1 cellular context compared by ENCODE assay signal in the genomic region with DNA sequence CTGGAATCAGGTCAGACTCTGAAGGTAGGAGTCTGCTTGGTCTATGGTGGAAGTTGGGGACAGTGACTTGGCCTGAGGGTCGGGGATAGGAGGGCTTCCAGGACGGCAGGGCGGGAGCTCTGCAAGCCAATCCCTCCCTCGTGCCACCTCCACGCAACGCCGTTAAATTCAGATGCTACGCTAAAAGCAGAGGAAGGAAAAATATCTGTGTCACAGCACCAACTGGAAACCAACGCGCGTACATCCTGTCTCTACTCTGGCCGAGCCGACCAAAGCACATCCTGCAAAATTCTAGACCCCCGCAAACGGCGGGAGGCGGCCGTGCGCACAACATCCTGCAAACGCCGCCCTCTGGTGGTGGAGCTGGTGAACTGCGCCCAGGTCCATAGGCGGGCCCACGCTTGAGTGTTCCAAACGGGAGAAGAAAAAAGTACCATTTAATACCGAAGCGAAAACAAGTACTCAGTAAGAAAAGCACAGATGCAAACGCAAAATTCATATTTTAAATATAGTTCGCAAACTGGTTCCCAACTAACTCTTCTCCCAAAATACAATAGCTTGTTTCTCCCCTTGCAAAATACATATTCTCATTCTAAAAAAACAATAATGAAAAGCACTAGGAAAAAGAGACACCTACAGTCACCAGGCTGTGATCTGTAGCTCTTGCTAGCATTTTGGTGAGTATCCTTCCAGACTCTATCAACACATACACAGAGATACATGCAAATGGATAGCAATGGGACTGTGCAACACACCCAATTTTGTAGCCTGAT.
TF ChIP-seq lines count a peak whose summit lies in the region.

No MANE protein-coding gene starts in this region.

TF ChIP-seq in HepG2, 621 proteins besides CTCF, POLR2A, EP300 and RAD21 (continued from another document and continues in another):
- TF ChIP-seq, protein P1, sequence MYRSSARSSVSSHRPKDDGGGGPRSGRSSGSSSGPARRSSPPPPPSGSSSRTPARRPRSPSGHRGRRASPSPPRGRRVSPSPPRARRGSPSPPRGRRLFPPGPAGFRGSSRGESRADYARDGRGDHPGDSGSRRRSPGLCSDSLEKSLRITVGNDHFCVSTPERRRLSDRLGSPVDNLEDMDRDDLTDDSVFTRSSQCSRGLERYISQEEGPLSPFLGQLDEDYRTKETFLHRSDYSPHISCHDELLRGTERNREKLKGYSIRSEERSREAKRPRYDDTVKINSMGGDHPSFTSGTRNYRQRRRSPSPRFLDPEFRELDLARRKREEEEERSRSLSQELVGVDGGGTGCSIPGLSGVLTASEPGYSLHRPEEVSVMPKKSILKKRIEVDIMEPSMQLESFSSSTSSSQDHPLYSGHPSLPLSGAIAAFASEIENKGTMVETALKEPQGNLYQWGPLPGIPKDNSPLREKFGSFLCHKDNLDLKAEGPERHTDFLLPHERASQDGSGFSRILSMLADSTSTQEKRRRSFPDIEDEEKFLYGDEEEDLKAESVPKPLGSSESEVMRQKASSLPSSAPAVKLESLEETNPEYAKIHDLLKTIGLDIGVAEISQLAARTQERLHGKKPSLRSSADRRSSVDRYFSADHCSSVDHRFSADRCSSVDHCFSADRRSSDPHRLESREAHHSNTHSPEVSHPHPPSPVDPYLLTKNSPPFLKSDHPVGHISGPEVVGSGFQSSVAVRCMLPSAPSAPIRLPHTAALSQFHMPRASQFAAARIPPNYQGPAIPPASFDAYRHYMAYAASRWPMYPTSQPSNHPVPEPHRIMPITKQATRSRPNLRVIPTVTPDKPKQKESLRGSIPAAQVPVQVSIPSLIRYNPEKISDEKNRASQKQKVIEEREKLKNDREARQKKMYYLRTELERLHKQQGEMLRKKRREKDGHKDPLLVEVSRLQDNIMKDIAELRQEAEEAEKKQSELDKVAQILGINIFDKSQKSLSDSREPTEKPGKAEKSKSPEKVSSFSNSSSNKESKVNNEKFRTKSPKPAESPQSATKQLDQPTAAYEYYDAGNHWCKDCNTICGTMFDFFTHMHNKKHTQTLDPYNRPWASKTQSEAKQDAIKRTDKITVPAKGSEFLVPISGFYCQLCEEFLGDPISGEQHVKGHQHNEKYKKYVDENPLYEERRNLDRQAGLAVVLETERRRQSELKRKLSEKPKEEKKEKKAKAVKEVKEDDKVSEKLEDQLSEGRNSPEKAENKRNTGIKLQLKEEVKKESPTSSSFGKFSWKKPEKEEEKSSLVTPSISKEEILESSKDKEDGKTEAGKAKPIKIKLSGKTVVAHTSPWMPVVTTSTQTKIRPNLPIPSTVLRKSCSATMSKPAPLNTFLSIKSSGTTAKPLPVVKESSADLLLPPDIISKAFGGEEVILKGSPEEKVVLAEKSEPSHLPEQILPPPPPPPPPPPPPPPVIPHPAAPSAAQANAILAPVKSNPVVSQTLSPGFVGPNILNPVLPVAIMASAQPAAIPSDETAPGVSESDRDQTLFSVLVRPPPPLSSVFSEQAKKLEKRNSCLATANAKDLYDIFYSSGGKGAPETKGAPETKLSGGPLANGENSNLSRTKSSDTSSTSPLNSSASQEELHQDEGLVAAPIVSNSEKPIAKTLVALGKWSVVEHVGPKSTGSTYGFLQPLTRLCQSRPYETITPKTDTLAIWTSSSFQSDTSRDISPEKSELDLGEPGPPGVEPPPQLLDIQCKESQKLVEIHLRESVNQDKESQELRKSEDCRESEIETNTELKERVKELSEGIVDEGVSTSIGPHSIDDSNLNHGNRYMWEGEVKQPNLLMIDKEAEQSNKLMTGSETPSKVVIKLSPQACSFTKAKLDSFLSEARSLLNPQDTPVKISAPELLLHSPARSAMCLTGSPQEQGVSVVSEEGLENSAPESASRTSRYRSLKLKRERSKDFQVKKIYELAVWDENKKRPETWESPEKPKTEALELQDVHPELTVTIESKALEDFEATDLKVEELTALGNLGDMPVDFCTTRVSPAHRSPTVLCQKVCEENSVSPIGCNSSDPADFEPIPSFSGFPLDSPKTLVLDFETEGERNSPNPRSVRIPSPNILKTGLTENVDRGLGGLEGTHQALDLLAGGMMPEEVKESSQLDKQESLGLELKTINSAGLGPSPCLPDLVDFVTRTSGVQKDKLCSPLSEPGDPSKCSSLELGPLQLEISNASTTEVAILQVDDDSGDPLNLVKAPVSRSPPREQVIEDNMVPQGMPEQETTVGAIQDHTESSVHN (CRISPR knock-in tag; IDR thresholded peaks at IDR 0.05), result 0 out of 2 replicates have a peak, but pooled peaks have one; percentile 43
- TF ChIP-seq, protein P2, sequence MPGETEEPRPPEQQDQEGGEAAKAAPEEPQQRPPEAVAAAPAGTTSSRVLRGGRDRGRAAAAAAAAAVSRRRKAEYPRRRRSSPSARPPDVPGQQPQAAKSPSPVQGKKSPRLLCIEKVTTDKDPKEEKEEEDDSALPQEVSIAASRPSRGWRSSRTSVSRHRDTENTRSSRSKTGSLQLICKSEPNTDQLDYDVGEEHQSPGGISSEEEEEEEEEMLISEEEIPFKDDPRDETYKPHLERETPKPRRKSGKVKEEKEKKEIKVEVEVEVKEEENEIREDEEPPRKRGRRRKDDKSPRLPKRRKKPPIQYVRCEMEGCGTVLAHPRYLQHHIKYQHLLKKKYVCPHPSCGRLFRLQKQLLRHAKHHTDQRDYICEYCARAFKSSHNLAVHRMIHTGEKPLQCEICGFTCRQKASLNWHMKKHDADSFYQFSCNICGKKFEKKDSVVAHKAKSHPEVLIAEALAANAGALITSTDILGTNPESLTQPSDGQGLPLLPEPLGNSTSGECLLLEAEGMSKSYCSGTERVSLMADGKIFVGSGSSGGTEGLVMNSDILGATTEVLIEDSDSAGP (CRISPR knock-in tag; IDR thresholded peaks at IDR 0.05; ENCODE audit: borderline replicate concordance), result no peak
- TF ChIP-seq ZNF326 (CRISPR knock-in tag; IDR thresholded peaks at IDR 0.05; ENCODE audit: borderline replicate concordance) (no peak), ZEB1 (IDR thresholded peaks at IDR 0.05; ENCODE audit: insufficient replicate concordance, low read depth) (no peak), ZNF562 (CRISPR knock-in tag; IDR thresholded peaks at IDR 0.05; ENCODE audit: borderline replicate concordance) (no peak), ZNF629 (CRISPR knock-in tag; conservative IDR thresholded peaks at IDR 0.05) (no peak), GATAD2A (CRISPR knock-in tag; IDR thresholded peaks at IDR 0.05) (0 out of 2 replicates have a peak, but pooled peaks have one; percentile 33), MXD4 (CRISPR knock-in tag; IDR thresholded peaks at IDR 0.05) (no peak), HIVEP1 (CRISPR knock-in tag; IDR thresholded peaks at IDR 0.05) (0 out of 2 replicates have a peak, but pooled peaks have one; percentile 35), REPIN1 (CRISPR knock-in tag; IDR thresholded peaks at IDR 0.05; ENCODE audit: borderline replicate concordance, low read depth) (no peak)
- TF ChIP-seq, protein P3, sequence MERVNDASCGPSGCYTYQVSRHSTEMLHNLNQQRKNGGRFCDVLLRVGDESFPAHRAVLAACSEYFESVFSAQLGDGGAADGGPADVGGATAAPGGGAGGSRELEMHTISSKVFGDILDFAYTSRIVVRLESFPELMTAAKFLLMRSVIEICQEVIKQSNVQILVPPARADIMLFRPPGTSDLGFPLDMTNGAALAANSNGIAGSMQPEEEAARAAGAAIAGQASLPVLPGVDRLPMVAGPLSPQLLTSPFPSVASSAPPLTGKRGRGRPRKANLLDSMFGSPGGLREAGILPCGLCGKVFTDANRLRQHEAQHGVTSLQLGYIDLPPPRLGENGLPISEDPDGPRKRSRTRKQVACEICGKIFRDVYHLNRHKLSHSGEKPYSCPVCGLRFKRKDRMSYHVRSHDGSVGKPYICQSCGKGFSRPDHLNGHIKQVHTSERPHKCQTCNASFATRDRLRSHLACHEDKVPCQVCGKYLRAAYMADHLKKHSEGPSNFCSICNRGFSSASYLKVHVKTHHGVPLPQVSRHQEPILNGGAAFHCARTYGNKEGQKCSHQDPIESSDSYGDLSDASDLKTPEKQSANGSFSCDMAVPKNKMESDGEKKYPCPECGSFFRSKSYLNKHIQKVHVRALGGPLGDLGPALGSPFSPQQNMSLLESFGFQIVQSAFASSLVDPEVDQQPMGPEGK (CRISPR knock-in tag; IDR thresholded peaks at IDR 0.05), result peak; percentile 40; the same call in 1 of the 2 replicates
- TF ChIP-seq, protein P4, sequence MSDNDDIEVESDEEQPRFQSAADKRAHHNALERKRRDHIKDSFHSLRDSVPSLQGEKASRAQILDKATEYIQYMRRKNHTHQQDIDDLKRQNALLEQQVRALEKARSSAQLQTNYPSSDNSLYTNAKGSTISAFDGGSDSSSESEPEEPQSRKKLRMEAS (IDR thresholded peaks at IDR 0.05), result no peak
- TF ChIP-seq, protein P5, sequence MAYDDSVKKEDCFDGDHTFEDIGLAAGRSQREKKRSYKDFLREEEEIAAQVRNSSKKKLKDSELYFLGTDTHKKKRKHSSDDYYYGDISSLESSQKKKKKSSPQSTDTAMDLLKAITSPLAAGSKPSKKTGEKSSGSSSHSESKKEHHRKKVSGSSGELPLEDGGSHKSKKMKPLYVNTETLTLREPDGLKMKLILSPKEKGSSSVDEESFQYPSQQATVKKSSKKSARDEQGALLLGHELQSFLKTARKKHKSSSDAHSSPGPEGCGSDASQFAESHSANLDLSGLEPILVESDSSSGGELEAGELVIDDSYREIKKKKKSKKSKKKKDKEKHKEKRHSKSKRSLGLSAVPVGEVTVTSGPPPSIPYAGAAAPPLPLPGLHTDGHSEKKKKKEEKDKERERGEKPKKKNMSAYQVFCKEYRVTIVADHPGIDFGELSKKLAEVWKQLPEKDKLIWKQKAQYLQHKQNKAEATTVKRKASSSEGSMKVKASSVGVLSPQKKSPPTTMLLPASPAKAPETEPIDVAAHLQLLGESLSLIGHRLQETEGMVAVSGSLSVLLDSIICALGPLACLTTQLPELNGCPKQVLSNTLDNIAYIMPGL (CRISPR knock-in tag; IDR thresholded peaks at IDR 0.05; ENCODE audit: borderline replicate concordance in 1 of 2, low read depth in 1 of 2), result 0 out of 4 replicates have a peak, but pooled peaks of 1 of the 2 experiments have one; percentile 44
- TF ChIP-seq, protein P6, sequence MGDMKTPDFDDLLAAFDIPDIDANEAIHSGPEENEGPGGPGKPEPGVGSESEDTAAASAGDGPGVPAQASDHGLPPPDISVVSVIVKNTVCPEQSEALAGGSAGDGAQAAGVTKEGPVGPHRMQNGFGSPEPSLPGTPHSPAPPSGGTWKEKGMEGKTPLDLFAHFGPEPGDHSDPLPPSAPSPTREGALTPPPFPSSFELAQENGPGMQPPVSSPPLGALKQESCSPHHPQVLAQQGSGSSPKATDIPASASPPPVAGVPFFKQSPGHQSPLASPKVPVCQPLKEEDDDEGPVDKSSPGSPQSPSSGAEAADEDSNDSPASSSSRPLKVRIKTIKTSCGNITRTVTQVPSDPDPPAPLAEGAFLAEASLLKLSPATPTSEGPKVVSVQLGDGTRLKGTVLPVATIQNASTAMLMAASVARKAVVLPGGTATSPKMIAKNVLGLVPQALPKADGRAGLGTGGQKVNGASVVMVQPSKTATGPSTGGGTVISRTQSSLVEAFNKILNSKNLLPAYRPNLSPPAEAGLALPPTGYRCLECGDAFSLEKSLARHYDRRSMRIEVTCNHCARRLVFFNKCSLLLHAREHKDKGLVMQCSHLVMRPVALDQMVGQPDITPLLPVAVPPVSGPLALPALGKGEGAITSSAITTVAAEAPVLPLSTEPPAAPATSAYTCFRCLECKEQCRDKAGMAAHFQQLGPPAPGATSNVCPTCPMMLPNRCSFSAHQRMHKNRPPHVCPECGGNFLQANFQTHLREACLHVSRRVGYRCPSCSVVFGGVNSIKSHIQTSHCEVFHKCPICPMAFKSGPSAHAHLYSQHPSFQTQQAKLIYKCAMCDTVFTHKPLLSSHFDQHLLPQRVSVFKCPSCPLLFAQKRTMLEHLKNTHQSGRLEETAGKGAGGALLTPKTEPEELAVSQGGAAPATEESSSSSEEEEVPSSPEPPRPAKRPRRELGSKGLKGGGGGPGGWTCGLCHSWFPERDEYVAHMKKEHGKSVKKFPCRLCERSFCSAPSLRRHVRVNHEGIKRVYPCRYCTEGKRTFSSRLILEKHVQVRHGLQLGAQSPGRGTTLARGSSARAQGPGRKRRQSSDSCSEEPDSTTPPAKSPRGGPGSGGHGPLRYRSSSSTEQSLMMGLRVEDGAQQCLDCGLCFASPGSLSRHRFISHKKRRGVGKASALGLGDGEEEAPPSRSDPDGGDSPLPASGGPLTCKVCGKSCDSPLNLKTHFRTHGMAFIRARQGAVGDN (CRISPR knock-in tag; IDR thresholded peaks at IDR 0.05), result peak; percentile 47
- TF ChIP-seq, protein P7, sequence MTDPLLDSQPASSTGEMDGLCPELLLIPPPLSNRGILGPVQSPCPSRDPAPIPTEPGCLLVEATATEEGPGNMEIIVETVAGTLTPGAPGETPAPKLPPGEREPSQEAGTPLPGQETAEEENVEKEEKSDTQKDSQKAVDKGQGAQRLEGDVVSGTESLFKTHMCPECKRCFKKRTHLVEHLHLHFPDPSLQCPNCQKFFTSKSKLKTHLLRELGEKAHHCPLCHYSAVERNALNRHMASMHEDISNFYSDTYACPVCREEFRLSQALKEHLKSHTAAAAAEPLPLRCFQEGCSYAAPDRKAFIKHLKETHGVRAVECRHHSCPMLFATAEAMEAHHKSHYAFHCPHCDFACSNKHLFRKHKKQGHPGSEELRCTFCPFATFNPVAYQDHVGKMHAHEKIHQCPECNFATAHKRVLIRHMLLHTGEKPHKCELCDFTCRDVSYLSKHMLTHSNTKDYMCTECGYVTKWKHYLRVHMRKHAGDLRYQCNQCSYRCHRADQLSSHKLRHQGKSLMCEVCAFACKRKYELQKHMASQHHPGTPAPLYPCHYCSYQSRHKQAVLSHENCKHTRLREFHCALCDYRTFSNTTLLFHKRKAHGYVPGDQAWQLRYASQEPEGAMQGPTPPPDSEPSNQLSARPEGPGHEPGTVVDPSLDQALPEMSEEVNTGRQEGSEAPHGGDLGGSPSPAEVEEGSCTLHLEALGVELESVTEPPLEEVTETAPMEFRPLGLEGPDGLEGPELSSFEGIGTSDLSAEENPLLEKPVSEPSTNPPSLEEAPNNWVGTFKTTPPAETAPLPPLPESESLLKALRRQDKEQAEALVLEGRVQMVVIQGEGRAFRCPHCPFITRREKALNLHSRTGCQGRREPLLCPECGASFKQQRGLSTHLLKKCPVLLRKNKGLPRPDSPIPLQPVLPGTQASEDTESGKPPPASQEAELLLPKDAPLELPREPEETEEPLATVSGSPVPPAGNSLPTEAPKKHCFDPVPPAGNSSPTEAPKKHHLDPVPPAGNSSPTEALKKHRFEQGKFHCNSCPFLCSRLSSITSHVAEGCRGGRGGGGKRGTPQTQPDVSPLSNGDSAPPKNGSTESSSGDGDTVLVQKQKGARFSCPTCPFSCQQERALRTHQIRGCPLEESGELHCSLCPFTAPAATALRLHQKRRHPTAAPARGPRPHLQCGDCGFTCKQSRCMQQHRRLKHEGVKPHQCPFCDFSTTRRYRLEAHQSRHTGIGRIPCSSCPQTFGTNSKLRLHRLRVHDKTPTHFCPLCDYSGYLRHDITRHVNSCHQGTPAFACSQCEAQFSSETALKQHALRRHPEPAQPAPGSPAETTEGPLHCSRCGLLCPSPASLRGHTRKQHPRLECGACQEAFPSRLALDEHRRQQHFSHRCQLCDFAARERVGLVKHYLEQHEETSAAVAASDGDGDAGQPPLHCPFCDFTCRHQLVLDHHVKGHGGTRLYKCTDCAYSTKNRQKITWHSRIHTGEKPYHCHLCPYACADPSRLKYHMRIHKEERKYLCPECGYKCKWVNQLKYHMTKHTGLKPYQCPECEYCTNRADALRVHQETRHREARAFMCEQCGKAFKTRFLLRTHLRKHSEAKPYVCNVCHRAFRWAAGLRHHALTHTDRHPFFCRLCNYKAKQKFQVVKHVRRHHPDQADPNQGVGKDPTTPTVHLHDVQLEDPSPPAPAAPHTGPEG (CRISPR knock-in tag; IDR thresholded peaks at IDR 0.05), result no peak
- TF ChIP-seq, protein P8, sequence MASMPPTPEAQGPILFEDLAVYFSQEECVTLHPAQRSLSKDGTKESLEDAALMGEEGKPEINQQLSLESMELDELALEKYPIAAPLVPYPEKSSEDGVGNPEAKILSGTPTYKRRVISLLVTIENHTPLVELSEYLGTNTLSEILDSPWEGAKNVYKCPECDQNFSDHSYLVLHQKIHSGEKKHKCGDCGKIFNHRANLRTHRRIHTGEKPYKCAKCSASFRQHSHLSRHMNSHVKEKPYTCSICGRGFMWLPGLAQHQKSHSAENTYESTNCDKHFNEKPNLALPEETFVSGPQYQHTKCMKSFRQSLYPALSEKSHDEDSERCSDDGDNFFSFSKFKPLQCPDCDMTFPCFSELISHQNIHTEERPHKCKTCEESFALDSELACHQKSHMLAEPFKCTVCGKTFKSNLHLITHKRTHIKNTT (CRISPR knock-in tag; IDR thresholded peaks at IDR 0.05), result no peak
